10 cellular contexts compared by ENCODE assay signal in genomic region chr5:96781031-96781733, GRCh38. TPM values are rescaled to one million over a fixed set of nuclear protein-coding genes. Genes with fewer than 3 reads are reported as not detected.
DNase-seq lines count a peak whose midpoint lies in the region; ATAC-seq and TF ChIP-seq lines count a peak whose summit lies in the region.
"Had no signal": no experiment of that assay in that cellular context is flagged by ENCODE, and none has a peak within 500 bp of the region (broad histone marks: within the 10 kb centered on the region; RNA-seq: fewer than 3 reads in every experiment).

No MANE protein-coding gene starts in this region.

- POLR2A ChIA-PET in RWPE1 (lab: Yijun Ruan, JAX; ENCODE audit: low non-redundant PET): no interaction called here

- no peaks in the 10 kb centered on the region for H3K9me3 ChIP-seq in skeletal muscle satellite cell (replicated peaks; ENCODE audit: low read length)

- CTCF ChIA-PET in RWPE1 (lab: Yijun Ruan, JAX): interaction anchor here (0.6 to 1.0 kb wide), 2 partner anchors 216 to 373 kb away, joined by 3 to 4 read pairs; no protein-coding TSS in a partner anchor

- H3K36me3 ChIP-seq in skeletal muscle satellite cell (ENCODE audit: insufficient read depth, low read length): peaks cover 46% of the 10 kb centered on the region

- ATAC-seq in HG02798 (IDR thresholded peaks at IDR 0.05; ENCODE audit: poor library complexity, unreplicated experiment): no peak

- peak overlapping the region; percentile 4 for H3K4me2 ChIP-seq in skeletal muscle satellite cell (ENCODE audit: low read length)

- peak; percentile 34 for DNase-seq in H4 (ENCODE audit: low spot score)
- DNase-seq in RWPE1 (ENCODE audit: low spot score): peak; percentile 80
- peak; percentile 41 for DNase-seq in fibroblast of peridontal ligament (ENCODE audit: extremely low read depth)
- DNase-seq in NCI-H524 (lab: John Stamatoyannopoulos, UW): no peak
- no peak for DNase-seq in OCI-M2 (lab: John Stamatoyannopoulos, UW; ENCODE audit: unreplicated experiment)
- DNase-seq in DMS114 treated with DMSO at 0.1 percent for 48 hours (lab: John Stamatoyannopoulos, UW; ENCODE audit: unreplicated experiment): no peak
- DNase-seq: activated B cell treated with CpG ODN at 0.5 μM for 24 hours; stimulated activated naive CD4-positive, alpha-beta T cell treated with Interleukin-2 at 50 U/mL for 16 hours had no signal

- H3K9ac ChIP-seq in skeletal muscle satellite cell (ENCODE audit: low read depth, low read length): no peak overlapping the region

- no peak overlapping the region for H3K27ac ChIP-seq in RWPE1

- no peak for TF ChIP-seq CTCF in RWPE1 (conservative IDR thresholded peaks at IDR 0.05; ENCODE audit: low read depth)

- peaks cover 15% of the 10 kb centered on the region for H3K4me1 ChIP-seq in skeletal muscle satellite cell (ENCODE audit: control insufficient read depth, insufficient read depth, low read length)

- no peaks in the 10 kb centered on the region for H3K27me3 ChIP-seq in skeletal muscle satellite cell (ENCODE audit: control insufficient read depth, insufficient read depth, low read length)

- no peak overlapping the region for H3K4me3 ChIP-seq in skeletal muscle satellite cell (ENCODE audit: low read length)

RNA-seq across cellular contexts. Expression of gene ERAP1, which starts 26.6 kb away (rescaled TPM):
- total RNA-seq in H4 (2014; rRNA removed; shearing (Covaris generic)): 33.2 and 53.4 TPM in 2 replicates
- 17.2 and 19.4 TPM in 2 replicates for total RNA-seq in skeletal muscle satellite cell (2012; rRNA removed)

Comparison
In these comparisons a context has a peak if more than half of its experiments do, and no peak if none do; other contexts are left out.
1. DNase-seq: peak in H4 (single experiment), RWPE1 (single experiment) and fibroblast of peridontal ligament (single experiment); none in NCI-H524 (0 of 2), OCI-M2 (single experiment) and DMS114 treated with DMSO at 0.1 percent for 48 hours (single experiment).